In genomic region chr15:58555168-58556027, GRCh38 we compare ENCODE assay signal across 1 cellular context.
TF ChIP-seq lines count a peak whose summit lies in the region.

No MANE protein-coding gene starts in this region.

TF ChIP-seq in GM12878, 131 proteins besides CTCF, POLR2A, EP300 and RAD21 (continued from another document):
- TF ChIP-seq ATF2 (IDR thresholded peaks at IDR 0.05; ENCODE audit: low read length) (no peak), CUX1 (IDR thresholded peaks at IDR 0.05; ENCODE audit: insufficient replicate concordance, low read depth, low read length) (no peak), NRF1 (conservative IDR thresholded peaks at IDR 0.05; ENCODE audit: low read depth, low read length) (no peak), NFYA (IDR thresholded peaks at IDR 0.05; ENCODE audit: borderline replicate concordance, low read depth, low read length) (no peak), STAT1 (conservative IDR thresholded peaks at IDR 0.05) (no peak), ZNF622 (IDR thresholded peaks at IDR 0.05) (no peak)
